ENCODE assay signal across 33 cellular contexts in genomic region chr10:29853913-29854312, GRCh38.
"Had no signal": no experiment of that assay in that cellular context is flagged by ENCODE, and none has a peak within 500 bp of the region (broad histone marks: within the 10 kb centered on the region; RNA-seq: fewer than 3 reads in every experiment).

No MANE protein-coding gene starts in this region.

- ATAC-seq: activated CD4-positive, CD25-positive, alpha-beta regulatory T cell treated with anti-CD3 and anti-CD28 coated beads, Interleukin-2, amount 50 U/mL, for 24 hours; activated CD8-positive, alpha-beta memory T cell treated with anti-CD3 and anti-CD28 coated beads, Interleukin-2, amount 10 ng/mL, durations not matched to agents 7 days and 5 days; activated CD8-positive, alpha-beta T cell treated with anti-CD3 and anti-CD28 coated beads for 36 hours; activated naive CD4-positive, alpha-beta T cell treated with anti-CD3 and anti-CD28 coated beads, Interleukin-2, amount 50 U/mL, for 72 hours; effector memory CD8-positive, alpha-beta T cell; foreskin keratinocyte; gastrocnemius medialis; T-helper 17 cell had no signal

- H3K27ac ChIP-seq: brain microvascular endothelial cell, epithelial cell of prostate, foreskin keratinocyte, WERI-Rb-1 had no signal

- H3K27ac Mint-ChIP-seq: activated B cell treated with CpG ODN at 0.5 μM for 24 hours; activated CD8-positive, alpha-beta memory T cell treated with anti-CD3 and anti-CD28 coated beads, Interleukin-2, amount 10 ng/mL, durations not matched to agents 7 days and 5 days; activated CD8-positive, alpha-beta T cell treated with anti-CD3 and anti-CD28 coated beads for 36 hours; activated naive CD4-positive, alpha-beta T cell treated with anti-CD3 and anti-CD28 coated beads, Interleukin-2, amount 10 ng/mL, durations not matched to agents 7 days and 5 days; activated naive CD4-positive, alpha-beta T cell treated with anti-CD3 and anti-CD28 coated beads, Interleukin-2, amount 50 U/mL, for 72 hours; activated naive CD8-positive, alpha-beta T cell treated with anti-CD3 and anti-CD28 coated beads, Interleukin-2, amount 10 ng/mL, durations not matched to agents 7 days and 5 days; activated T-helper 1 cell treated with anti-CD3 and anti-CD28 coated beads, Interleukin-12 subunit alpha, Interleukin-12 subunit beta, Interleukin-2, Interleukin-4 antibody, amounts not matched to agents 30 ng/mL and 10 ng/mL and 1 ng/mL, durations not matched to agents 14 hours and 24 hours and 36 hours; activated T-helper 2 cell treated with anti-CD3 and anti-CD28 coated beads, Interferon-gamma antibody, Interleukin-2, Interleukin-4, amounts not matched to agents 10 μg/mL and 5 μg/mL and 100 μg/mL, durations not matched to agents 14 hours and 24 hours and 36 hours; effector memory CD8-positive, alpha-beta T cell; T-helper 17 cell; T-helper 2 cell treated with Interferon-gamma antibody and Interleukin-4, amounts not matched to agents 5 μg/mL and 100 μg/mL, for 36 hours had no signal

- H3K9me3 Mint-ChIP-seq: activated B cell treated with CpG ODN at 0.5 μM for 24 hours; activated CD8-positive, alpha-beta T cell treated with anti-CD3 and anti-CD28 coated beads for 36 hours; activated naive CD4-positive, alpha-beta T cell treated with anti-CD3 and anti-CD28 coated beads, Interleukin-2, amount 10 ng/mL, durations not matched to agents 7 days and 5 days; activated naive CD4-positive, alpha-beta T cell treated with anti-CD3 and anti-CD28 coated beads, Interleukin-2, amount 50 U/mL, for 72 hours; activated naive CD8-positive, alpha-beta T cell treated with anti-CD3 and anti-CD28 coated beads, Interleukin-2, amount 10 ng/mL, durations not matched to agents 7 days and 5 days; activated T-helper 1 cell treated with anti-CD3 and anti-CD28 coated beads, Interleukin-12 subunit alpha, Interleukin-12 subunit beta, Interleukin-2, Interleukin-4 antibody, amounts not matched to agents 30 ng/mL and 10 ng/mL and 1 ng/mL, durations not matched to agents 14 hours and 24 hours and 36 hours; activated T-helper 2 cell treated with anti-CD3 and anti-CD28 coated beads, Interferon-gamma antibody, Interleukin-2, Interleukin-4, amounts not matched to agents 10 μg/mL and 5 μg/mL and 100 μg/mL, durations not matched to agents 14 hours and 24 hours and 36 hours; effector memory CD8-positive, alpha-beta T cell; T-helper 2 cell treated with Interferon-gamma antibody and Interleukin-4, amounts not matched to agents 5 μg/mL and 100 μg/mL, for 36 hours had no signal

- DNase-seq: activated B cell treated with CpG ODN at 0.5 μM for 24 hours; activated CD4-positive, alpha-beta T cell treated with anti-CD3 and anti-CD28 coated beads for 48 hours; activated CD4-positive, alpha-beta T cell treated with anti-CD3 and anti-CD28 coated beads, Interleukin-2, amount 50 U/mL, for 1 hour; activated CD4-positive, alpha-beta T cell treated with anti-CD3 and anti-CD28 coated beads, Interleukin-2, amount 50 U/mL, for 48 hours; activated CD8-positive, alpha-beta memory T cell treated with anti-CD3 and anti-CD28 coated beads, Interleukin-2, amount 10 ng/mL, durations not matched to agents 7 days and 5 days; activated CD8-positive, alpha-beta memory T cell treated with anti-CD3 and anti-CD28 coated beads, Interleukin-2, amount 50 U/mL, for 4 hours; activated CD8-positive, alpha-beta T cell treated with anti-CD3 and anti-CD28 coated beads for 36 hours; activated effector memory CD4-positive, alpha-beta T cell treated with anti-CD3 and anti-CD28 coated beads, Interleukin-2, amount 50 U/mL, for 16 hours; activated naive CD4-positive, alpha-beta T cell treated with anti-CD3 and anti-CD28 coated beads, Interleukin-2, amount 10 ng/mL, durations not matched to agents 7 days and 5 days; activated naive CD8-positive, alpha-beta T cell treated with anti-CD3 and anti-CD28 coated beads, Interleukin-2, amount 10 ng/mL, durations not matched to agents 7 days and 5 days; activated T-cell treated with anti-CD3 and anti-CD28 coated beads, Interleukin-2, amount 50 U/mL, for 1 hour; activated T-cell treated with anti-CD3 and anti-CD28 coated beads, Interleukin-2, amount 50 U/mL, for 48 hours; brain microvascular endothelial cell; caudate nucleus; cortex of kidney; dermis blood vessel endothelial cell; effector CD4-positive, alpha-beta T cell; effector memory CD8-positive, alpha-beta T cell; foreskin keratinocyte; gastrocnemius medialis; glutamatergic neuron; T-helper 1 cell; T-helper 17 cell; T1000; WERI-Rb-1 had no signal

- H3K4me3 ChIP-seq: gastrocnemius medialis had no signal

- H3K9me3 ChIP-seq: gastrocnemius medialis had no signal

- H3K36me3 ChIP-seq: brain microvascular endothelial cell, gastrocnemius medialis, WERI-Rb-1 had no signal

- H3K4me1 Mint-ChIP-seq: activated B cell treated with CpG ODN at 0.5 μM for 24 hours; activated naive CD8-positive, alpha-beta T cell treated with anti-CD3 and anti-CD28 coated beads, Interleukin-2, amount 10 ng/mL, durations not matched to agents 7 days and 5 days had no signal

- H3K36me3 Mint-ChIP-seq: activated CD8-positive, alpha-beta memory T cell treated with anti-CD3 and anti-CD28 coated beads, Interleukin-2, amount 10 ng/mL, durations not matched to agents 7 days and 5 days; activated naive CD4-positive, alpha-beta T cell treated with anti-CD3 and anti-CD28 coated beads, Interleukin-2, amount 10 ng/mL, durations not matched to agents 7 days and 5 days; activated naive CD4-positive, alpha-beta T cell treated with anti-CD3 and anti-CD28 coated beads, Interleukin-2, amount 50 U/mL, for 72 hours; activated naive CD8-positive, alpha-beta T cell treated with anti-CD3 and anti-CD28 coated beads, Interleukin-2, amount 10 ng/mL, durations not matched to agents 7 days and 5 days had no signal

- FAIRE-seq: astrocyte, colon had no signal

- H3K27me3 ChIP-seq: brain microvascular endothelial cell, foreskin keratinocyte, gastrocnemius medialis had no signal

- H3K4me3 Mint-ChIP-seq: activated B cell treated with CpG ODN at 0.5 μM for 24 hours; activated CD8-positive, alpha-beta memory T cell treated with anti-CD3 and anti-CD28 coated beads, Interleukin-2, amount 10 ng/mL, durations not matched to agents 7 days and 5 days; activated CD8-positive, alpha-beta T cell treated with anti-CD3 and anti-CD28 coated beads for 36 hours; activated naive CD4-positive, alpha-beta T cell treated with anti-CD3 and anti-CD28 coated beads, Interleukin-2, amount 10 ng/mL, durations not matched to agents 7 days and 5 days; activated naive CD8-positive, alpha-beta T cell treated with anti-CD3 and anti-CD28 coated beads, Interleukin-2, amount 10 ng/mL, durations not matched to agents 7 days and 5 days; activated T-helper 1 cell treated with anti-CD3 and anti-CD28 coated beads, Interleukin-12 subunit alpha, Interleukin-12 subunit beta, Interleukin-2, Interleukin-4 antibody, amounts not matched to agents 30 ng/mL and 10 ng/mL and 1 ng/mL, durations not matched to agents 14 hours and 24 hours and 36 hours; effector memory CD8-positive, alpha-beta T cell; T-helper 17 cell; T-helper 2 cell treated with Interferon-gamma antibody and Interleukin-4, amounts not matched to agents 5 μg/mL and 100 μg/mL, for 36 hours had no signal
